In the genomic region with DNA sequence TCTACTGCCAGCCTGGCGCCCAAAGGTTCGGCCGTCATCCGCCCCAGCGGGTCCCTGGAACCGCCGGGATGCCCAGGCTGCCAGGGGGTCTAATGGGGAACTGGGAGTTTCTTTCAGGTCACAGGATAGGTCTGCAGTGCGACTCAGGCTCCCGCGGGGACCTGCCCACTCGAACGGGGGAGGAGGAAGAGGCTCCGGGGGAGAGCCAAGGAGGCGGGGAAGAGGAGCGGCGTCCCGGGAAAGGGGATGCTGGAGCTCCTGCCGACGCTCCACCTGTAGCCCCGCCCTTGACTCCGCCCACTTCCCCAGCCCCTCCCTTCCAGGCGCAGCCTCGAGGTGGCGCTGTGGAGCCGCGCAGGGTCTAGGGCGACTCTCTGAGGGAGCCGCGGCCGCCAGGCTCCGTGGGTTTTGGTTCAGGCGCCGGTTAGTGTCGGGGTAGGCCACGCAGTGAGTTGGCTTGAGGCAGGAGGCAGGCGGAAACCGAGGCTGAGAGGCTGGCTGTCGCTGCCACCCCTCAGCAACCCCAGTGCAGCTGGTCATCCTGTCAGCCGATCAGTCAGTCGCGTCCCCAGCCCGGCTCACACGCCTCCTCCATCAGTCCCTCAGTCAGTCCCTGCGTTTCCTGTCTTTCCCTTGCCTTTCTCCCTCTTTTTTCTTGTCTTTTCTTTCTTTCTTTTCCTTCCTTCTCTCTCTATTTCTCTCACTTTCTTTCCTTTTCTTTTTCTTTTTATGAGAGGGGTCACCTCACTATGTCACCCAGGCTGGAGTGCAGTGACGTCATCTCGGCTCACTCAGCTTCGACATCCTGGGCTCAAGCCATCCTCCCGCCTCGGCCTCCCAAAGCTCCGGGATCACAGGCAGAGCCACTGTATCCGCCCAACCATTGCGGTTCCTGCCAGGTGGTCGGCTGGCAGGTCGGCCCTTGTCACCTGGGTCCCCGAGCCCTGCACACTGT, we compare ENCODE assay signal across 8 cellular contexts.
DNase-seq lines count a peak whose midpoint lies in the region; ATAC-seq lines count a peak whose summit lies in the region.

No MANE protein-coding gene starts in this region.

- DNase-seq in NCI-H187 (lab: John Stamatoyannopoulos, UW) (peak; percentile 64 to 66), NCI-H187 treated with DMSO at 0.1 percent for 48 hours (lab: John Stamatoyannopoulos, UW) (no peak), NCI-H82 (lab: John Stamatoyannopoulos, UW) (peak; percentile 79), medulla oblongata (ENCODE audit: extremely low spot score) (peak; percentile 87)
- peak; percentile 56 to 84 for DNase-seq in activated CD8-positive, alpha-beta memory T cell treated with anti-CD3 and anti-CD28 coated beads for 1 hour (ENCODE audit: extremely low read depth in 1 of 2, low read depth in 1 of 2)
- DNase-seq in effector CD4-positive, alpha-beta T cell: peak; percentile 83
- DNase-seq in stimulated activated CD4-positive, alpha-beta T cell treated with anti-CD3 and anti-CD28 coated beads, TNF-alpha, amount 100 ng/mL, for 48 hours (ENCODE audit: low read depth in 3 of 3): peak; percentile 76 to 87 (median 79)

- ATAC-seq in HG03354 (IDR thresholded peaks at IDR 0.05; ENCODE audit: poor library complexity, severe bottlenecking, unreplicated experiment): peak; percentile 71
